ENCODE assay signal across 1 cellular context in genomic region chr18:22194151-22194598, GRCh38.
TF ChIP-seq lines count a peak whose summit lies in the region.

No MANE protein-coding gene starts in this region.

TF ChIP-seq in HEK293, 187 proteins besides CTCF, POLR2A, EP300 and RAD21 (continued from another document):
- TF ChIP-seq ZNF354C (tag by site-specific recombination; IDR thresholded peaks at IDR 0.05; ENCODE audit: borderline replicate concordance, low read depth): no peak
- TF ChIP-seq ZNF19 (tag by site-specific recombination; IDR thresholded peaks at IDR 0.05; ENCODE audit: low read depth): no peak
- TF ChIP-seq ZBTB6 (tag by site-specific recombination; IDR thresholded peaks at IDR 0.05): peak; percentile 73
